19 cellular contexts compared by ENCODE assay signal in the genomic region with DNA sequence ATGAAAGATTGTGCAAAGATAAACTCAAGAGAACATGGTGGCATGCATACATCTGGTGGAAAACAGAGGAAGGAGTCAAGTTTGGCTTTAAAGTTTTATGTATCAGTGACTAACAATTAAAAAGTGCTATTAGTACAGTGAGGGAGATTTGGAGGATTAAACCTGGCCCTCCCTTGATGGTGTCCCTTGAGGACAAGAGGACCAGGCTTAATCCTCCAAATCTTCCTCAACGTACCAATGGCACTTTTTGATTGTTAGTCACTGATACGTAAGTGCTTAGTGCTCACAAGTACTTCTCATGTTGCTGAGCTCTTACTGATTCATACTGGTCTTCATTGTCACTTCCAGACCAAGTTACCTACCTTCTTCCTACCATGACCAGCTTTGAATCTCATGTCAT.
DNase-seq lines count a peak whose midpoint lies in the region; TF ChIP-seq lines count a peak whose summit lies in the region.
"Had no signal": no experiment of that assay in that cellular context is flagged by ENCODE, and none has a peak within 500 bp of the region (broad histone marks: within the 10 kb centered on the region; RNA-seq: fewer than 3 reads in every experiment).

No MANE protein-coding gene starts in this region.

- H3K4me3 ChIP-seq in iPS-20b (ENCODE audit: low read length): peak overlapping the region; percentile 29
- H3K4me3 ChIP-seq in tibial artery: no peak overlapping the region
- H3K4me3 ChIP-seq: A549; BLaER1 treated with 17β-estradiol and CSF1 and Interleukin-3, amounts not matched to agents 10 nM and 100 nM had no signal

- H3K9me3 ChIP-seq in iPS-20b (ENCODE audit: insufficient read depth, low read depth, low read length) (no peaks in the 10 kb centered on the region), tibial artery (no peaks in the 10 kb centered on the region)
- H3K9me3 ChIP-seq: A549; BE2C; BLaER1 treated with 17β-estradiol and CSF1 and Interleukin-3, amounts not matched to agents 10 nM and 100 nM had no signal

- DNase-seq in NCI-H524 (lab: John Stamatoyannopoulos, UW): peak; percentile 3 to 36
- DNase-seq in NCI-H524 treated with DMSO at 0.1 percent for 48 hours (lab: John Stamatoyannopoulos, UW): no peak
- DNase-seq in NCI-H82 (lab: John Stamatoyannopoulos, UW): peak; percentile 87
- DNase-seq in activated CD4-positive, alpha-beta T cell treated with anti-CD3 and anti-CD28 coated beads for 4 hours: no peak
- DNase-seq in head of caudate nucleus: no peak
- DNase-seq in tibial artery: no peak
- DNase-seq: 8988T; ACHN; AML-193; BE2C; Calu3; CD4-positive, alpha-beta memory T cell; COR-L47; DMS79 treated with DMSO at 0.1 percent for 48 hours; GF-D8; GOT3 had no signal

- no peaks in the 10 kb centered on the region for H3K36me3 ChIP-seq in iPS-20b (ENCODE audit: insufficient read depth, low read depth, low read length)
- H3K36me3 ChIP-seq in tibial artery: no peaks in the 10 kb centered on the region
- H3K36me3 ChIP-seq: BE2C; BLaER1 treated with 17β-estradiol and CSF1 and Interleukin-3, amounts not matched to agents 10 nM and 100 nM had no signal

- H3K27me3 ChIP-seq in iPS-20b (ENCODE audit: insufficient read depth, low read length) (peaks cover 55% of the 10 kb centered on the region), tibial artery (no peaks in the 10 kb centered on the region)
- H3K27me3 ChIP-seq: BE2C; BLaER1 treated with 17β-estradiol and CSF1 and Interleukin-3, amounts not matched to agents 10 nM and 100 nM had no signal

- TF ChIP-seq CTCF in tibial artery (IDR thresholded peaks at IDR 0.05): no peak

- H3K4me1 ChIP-seq in iPS-20b (ENCODE audit: insufficient read depth, low read length) (peaks cover 44% of the 10 kb centered on the region), tibial artery (no peaks in the 10 kb centered on the region)
- H3K4me1 ChIP-seq: A549, BE2C had no signal

- H3K27ac ChIP-seq in iPS-20b (ENCODE audit: low read length) (no peak overlapping the region), tibial artery (no peak overlapping the region)
- H3K27ac ChIP-seq: A549; BLaER1 treated with 17β-estradiol and CSF1 and Interleukin-3, amounts not matched to agents 10 nM and 100 nM had no signal

- intact Hi-C loops in head of caudate nucleus (cut with DNase I) (no loop called here), tibial artery (cut with DNase I; ENCODE audit: low total_unique reads) (no loop called here)

- no peak overlapping the region for H3K9ac ChIP-seq in iPS-20b (ENCODE audit: low read depth, low read length)
- H3K9ac ChIP-seq: BLaER1 treated with 17β-estradiol and CSF1 and Interleukin-3, amounts not matched to agents 10 nM and 100 nM had no signal

Comparison
In these comparisons a context has a peak if more than half of its experiments do, and no peak if none do; other contexts are left out.
1. DNase-seq: peak in NCI-H524 (2 of 2) and NCI-H82 (single experiment); none in NCI-H524 treated with DMSO at 0.1 percent for 48 hours (single experiment), activated CD4-positive, alpha-beta T cell treated with anti-CD3 and anti-CD28 coated beads for 4 hours (0 of 2), head of caudate nucleus (0 of 42) and tibial artery (0 of 2).